8 cellular contexts compared by ENCODE assay signal in genomic region chr12:6612652-6613014, GRCh38. TPM values are rescaled to one million over a fixed set of nuclear protein-coding genes. Genes with fewer than 3 reads are reported as not detected.
A peak's percentile ranks its signal among the peaks of the same experiment; 100 is the strongest.
DNase-seq lines count a peak whose midpoint lies in the region; ATAC-seq and TF ChIP-seq lines count a peak whose summit lies in the region.

No MANE protein-coding gene starts in this region.

- peaks cover 39% of the 10 kb centered on the region for H3K4me1 Mint-ChIP-seq in activated CD4-positive, alpha-beta T cell treated with anti-CD3 and anti-CD28 coated beads for 36 hours
- peaks cover 21% of the 10 kb centered on the region for H3K4me1 Mint-ChIP-seq in activated T-helper 17 cell treated with anti-CD3 and anti-CD28 coated beads, Interleukin-2, amount 50 U/mL, for 72 hours

- peaks cover 27% of the 10 kb centered on the region for H3K4me1 ChIP-seq in lower lobe of right lung
- H3K4me1 ChIP-seq in testis: peaks cover 32% of the 10 kb centered on the region

- intact Hi-C loops in activated CD4-positive, alpha-beta T cell treated with anti-CD3 and anti-CD28 coated beads for 36 hours (cut with DNase I, micrococcal nuclease): no loop called here
- intact Hi-C loops in lower lobe of right lung (cut with DNase I): no loop called here
- intact Hi-C loops in testis (cut with DNase I; ENCODE audit: low total_unique reads): no loop called here

- H3K27me3 ChIP-seq in lower lobe of right lung (ENCODE audit: low read depth) (no peaks in the 10 kb centered on the region), testis (no peaks in the 10 kb centered on the region)

- no peaks in the 10 kb centered on the region for H3K36me3 Mint-ChIP-seq in activated CD4-positive, alpha-beta T cell treated with anti-CD3 and anti-CD28 coated beads for 36 hours (ENCODE audit: low read depth)
- no peaks in the 10 kb centered on the region for H3K36me3 Mint-ChIP-seq in activated T-helper 17 cell treated with anti-CD3 and anti-CD28 coated beads, Interleukin-2, amount 50 U/mL, for 72 hours (ENCODE audit: low read depth)

- H3K9me3 Mint-ChIP-seq in activated CD4-positive, alpha-beta T cell treated with anti-CD3 and anti-CD28 coated beads for 36 hours (ENCODE audit: low read depth): no peaks in the 10 kb centered on the region
- H3K9me3 Mint-ChIP-seq in activated T-helper 17 cell treated with anti-CD3 and anti-CD28 coated beads, Interleukin-2, amount 50 U/mL, for 72 hours: no peaks in the 10 kb centered on the region

- peak overlapping the region; percentile 45 for H3K27ac Mint-ChIP-seq in activated CD4-positive, alpha-beta T cell treated with anti-CD3 and anti-CD28 coated beads for 36 hours
- H3K27ac Mint-ChIP-seq in activated T-helper 17 cell treated with anti-CD3 and anti-CD28 coated beads, Interleukin-2, amount 50 U/mL, for 72 hours: peak overlapping the region; percentile 8

- POLR2A ChIA-PET in activated CD4-positive, alpha-beta T cell treated with anti-CD3 and anti-CD28 coated beads for 36 hours (lab: Charles Lee): interaction anchor here (0.6 to 1.1 kb wide), 2 partner anchors 54 to 78 kb away, joined by 4 to 8 read pairs; partner anchors contain the start of gene GAPDH

- DNase-seq in activated CD4-positive, alpha-beta T cell treated with anti-CD3 and anti-CD28 coated beads for 36 hours: no peak
- DNase-seq in activated CD4-positive, alpha-beta T cell treated with anti-CD3 and anti-CD28 coated beads, Interleukin-2, amount 50 U/mL, for 48 hours: no peak
- DNase-seq in lower lobe of right lung (no peak), testis (no peak), SHP77 (lab: John Stamatoyannopoulos, UW) (no peak)
- DNase-seq in stimulated activated CD8-positive, alpha-beta memory T cell treated with anti-CD3 and anti-CD28 coated beads, Interleukin-4, amount 100 ng/mL, for 48 hours: no peak

- H3K4me3 ChIP-seq in lower lobe of right lung: no peak overlapping the region
- H3K4me3 ChIP-seq in testis: peak overlapping the region; percentile 31 to 53

- H3K27me3 Mint-ChIP-seq in activated CD4-positive, alpha-beta T cell treated with anti-CD3 and anti-CD28 coated beads for 36 hours: no peaks in the 10 kb centered on the region
- H3K27me3 Mint-ChIP-seq in activated T-helper 17 cell treated with anti-CD3 and anti-CD28 coated beads, Interleukin-2, amount 50 U/mL, for 72 hours: no peaks in the 10 kb centered on the region

- WGBS in testis, 2 donors: 13 to 33% methylated on average over 5 to 7 of the region's 7 CpGs

- CTCF ChIA-PET in activated CD4-positive, alpha-beta T cell treated with anti-CD3 and anti-CD28 coated beads for 36 hours (lab: Charles Lee): interaction anchor here (0.6 to 1.4 kb wide), 4 partner anchors 19 to 56 kb away, joined by 3 to 5 read pairs (median 4); no protein-coding TSS in a partner anchor

- H3K9me3 ChIP-seq in lower lobe of right lung (no peaks in the 10 kb centered on the region), testis (no peaks in the 10 kb centered on the region)

- H3K36me3 ChIP-seq in lower lobe of right lung (no peaks in the 10 kb centered on the region), testis (ENCODE audit: low read depth, missing control alignments) (no peaks in the 10 kb centered on the region)

- peak overlapping the region; percentile 87 for H3K27ac ChIP-seq in lower lobe of right lung
- peak overlapping the region; percentile 85 to 88 for H3K27ac ChIP-seq in testis

- H3K4me3 Mint-ChIP-seq in activated CD4-positive, alpha-beta T cell treated with anti-CD3 and anti-CD28 coated beads for 36 hours: no peak overlapping the region
- H3K4me3 Mint-ChIP-seq in activated T-helper 17 cell treated with anti-CD3 and anti-CD28 coated beads, Interleukin-2, amount 50 U/mL, for 72 hours: peak overlapping the region; percentile 15

- TF ChIP-seq CTCF in lower lobe of right lung (IDR thresholded peaks at IDR 0.05): no peak
- TF ChIP-seq CTCF in testis (IDR thresholded peaks at IDR 0.05): no peak

- no peak for ATAC-seq in activated CD4-positive, alpha-beta T cell treated with anti-CD3 and anti-CD28 coated beads for 36 hours
- ATAC-seq in activated T-helper 17 cell treated with anti-CD3 and anti-CD28 coated beads, Interleukin-2, amount 50 U/mL, for 72 hours (replicated peaks): no peak
- no peak for ATAC-seq in lower lobe of right lung
- no peak for ATAC-seq in GM18858 (IDR thresholded peaks at IDR 0.05; ENCODE audit: unreplicated experiment)

- TF ChIP-seq POLR2A in testis (IDR thresholded peaks at IDR 0.05): no peak

RNA-seq across cellular contexts. Expression of gene CHD4, which starts 5.5 kb away (rescaled TPM):
- 100 to 1,000 TPM; 279 to 322 TPM for total RNA-seq in activated CD4-positive, alpha-beta T cell treated with anti-CD3 and anti-CD28 coated beads for 36 hours
- total RNA-seq in activated T-helper 17 cell treated with anti-CD3 and anti-CD28 coated beads, Interleukin-2, amount 50 U/mL, for 72 hours: 100 to 1,000 TPM; 267 to 285 TPM
- 169 TPM for total RNA-seq in lower lobe of right lung
- 100 to 1,000 TPM; 314 to 328 TPM for total RNA-seq in testis
- 160 TPM for polyA plus RNA-seq in testis (ENCODE audit: insufficient read depth, low read depth, low replicate concordance)

RNA-seq across cellular contexts. Expression of gene LPAR5, which starts 23.1 kb away (rescaled TPM):
- 1 to 10 TPM; 3.5 TPM for total RNA-seq in activated CD4-positive, alpha-beta T cell treated with anti-CD3 and anti-CD28 coated beads for 36 hours
- 1 to 10 TPM; 3.1 to 4.5 TPM for total RNA-seq in activated T-helper 17 cell treated with anti-CD3 and anti-CD28 coated beads, Interleukin-2, amount 50 U/mL, for 72 hours
- total RNA-seq in lower lobe of right lung: 3.8 TPM
- 1 to 10 TPM; 1.5 to 2.4 TPM for total RNA-seq in testis
- polyA plus RNA-seq in testis (ENCODE audit: insufficient read depth, low read depth, low replicate concordance): 3.1 TPM

RNA-seq across cellular contexts. Expression of gene ACRBP, which starts 34.6 kb away (rescaled TPM):
- total RNA-seq in activated CD4-positive, alpha-beta T cell treated with anti-CD3 and anti-CD28 coated beads for 36 hours: 1 to 10 TPM; 1.7 to 3.3 TPM
- total RNA-seq in activated T-helper 17 cell treated with anti-CD3 and anti-CD28 coated beads, Interleukin-2, amount 50 U/mL, for 72 hours: 1 to 10 TPM in 1 of 2 donors, under 1 TPM in 1; 0.78 to 2.6 TPM
- total RNA-seq in lower lobe of right lung (7.2 TPM), testis (100 to 1,000 TPM; 172 to 241 TPM)
- polyA plus RNA-seq in testis (ENCODE audit: insufficient read depth, low read depth, low replicate concordance): 715 TPM

RNA-seq across cellular contexts. Expression of gene NOP2, which starts 44.5 kb away (rescaled TPM):
- total RNA-seq in activated CD4-positive, alpha-beta T cell treated with anti-CD3 and anti-CD28 coated beads for 36 hours: 10 to 100 TPM; 93.2 to 97.1 TPM
- total RNA-seq in activated T-helper 17 cell treated with anti-CD3 and anti-CD28 coated beads, Interleukin-2, amount 50 U/mL, for 72 hours: 100 to 1,000 TPM in 1 of 2 donors, 10 to 100 TPM in 1; 61.6 to 133 TPM
- 30.2 TPM for total RNA-seq in lower lobe of right lung
- total RNA-seq in testis: 10 to 100 TPM; 51.8 to 60.3 TPM
- polyA plus RNA-seq in testis (ENCODE audit: insufficient read depth, low read depth, low replicate concordance): 38.6 TPM

RNA-seq across cellular contexts. Expression of gene ING4, which starts 50.3 kb away (rescaled TPM):
- 10 to 100 TPM; 14.9 to 17.6 TPM for total RNA-seq in activated CD4-positive, alpha-beta T cell treated with anti-CD3 and anti-CD28 coated beads for 36 hours
- total RNA-seq in activated T-helper 17 cell treated with anti-CD3 and anti-CD28 coated beads, Interleukin-2, amount 50 U/mL, for 72 hours: 10 to 100 TPM; 13.4 to 25.6 TPM
- 41.3 TPM for total RNA-seq in lower lobe of right lung
- total RNA-seq in testis: 10 to 100 TPM; 58.3 to 63.0 TPM
- 48.1 TPM for polyA plus RNA-seq in testis (ENCODE audit: insufficient read depth, low read depth, low replicate concordance)

Comparison
In these comparisons a context has a peak if more than half of its experiments do, and no peak if none do; other contexts are left out.
1. RNA of gene ACRBP, which starts 34.6 kb away (total RNA-seq): 172 to 241 TPM in testis; 7.2 TPM in lower lobe of right lung (single experiment), 1.7 to 3.3 TPM in activated CD4-positive, alpha-beta T cell treated with anti-CD3 and anti-CD28 coated beads for 36 hours and 0.78 to 2.6 TPM in activated T-helper 17 cell treated with anti-CD3 and anti-CD28 coated beads, Interleukin-2, amount 50 U/mL, for 72 hours; every median in the first group is over 10 times any median in the second.